7 cellular contexts compared by ENCODE assay signal in genomic region chr12:71756054-71756675, GRCh38. TPM values are rescaled to one million over a fixed set of nuclear protein-coding genes. Genes with fewer than 3 reads are reported as not detected.
A peak's percentile ranks its signal among the peaks of the same experiment; 100 is the strongest.
DNase-seq lines count a peak whose midpoint lies in the region; ATAC-seq and TF ChIP-seq lines count a peak whose summit lies in the region.

No MANE protein-coding gene starts in this region.

- H3K9me3 ChIP-seq in HUES48 (ENCODE audit: control insufficient read depth, insufficient read depth, low read length): no peaks in the 10 kb centered on the region
- no peaks in the 10 kb centered on the region for H3K9me3 ChIP-seq in iPS-20b (ENCODE audit: insufficient read depth, low read depth, low read length)
- H3K9me3 ChIP-seq in stomach: peaks cover 0 to 26% (median 11%) of the 10 kb centered on the region in 4 donors

- peak overlapping the region; percentile 75 for H3K4me3 ChIP-seq in HUES48 (ENCODE audit: low read depth, low read length)
- H3K4me3 ChIP-seq in iPS-20b (ENCODE audit: low read length): peak overlapping the region; percentile 92
- peak overlapping the region; percentile 64 to 75 (median 72) for H3K4me3 ChIP-seq in stomach

- no peak for ATAC-seq in GM18861 (IDR thresholded peaks at IDR 0.05; ENCODE audit: unreplicated experiment)

- 39 to 50% (median 41%) methylated on average over 5 of the region's 5 CpGs for WGBS in adipose tissue, 3 donors
- WGBS in stomach, 5 donors: 31 to 46% (median 36%) methylated on average over 5 of the region's 5 CpGs

- peaks cover 20% of the 10 kb centered on the region for H3K36me3 ChIP-seq in HUES48 (ENCODE audit: control insufficient read depth, insufficient read depth, low read length)
- H3K36me3 ChIP-seq in iPS-20b (ENCODE audit: insufficient read depth, low read depth, low read length): peaks cover 10% of the 10 kb centered on the region
- H3K36me3 ChIP-seq in stomach: peaks cover 0 to 33% (median 32%) of the 10 kb centered on the region in 4 donors

- peak overlapping the region; percentile 85; the same call in 1 of the 2 replicates for H3K9ac ChIP-seq in HUES48 (ENCODE audit: low read depth, low read length)
- peak overlapping the region; percentile 91; the same call in 1 of the 2 replicates for H3K9ac ChIP-seq in iPS-20b (ENCODE audit: low read depth, low read length)

- DNase-seq in stomach: no peak
- no peak for DNase-seq in hypothalamus (lab: John Stamatoyannopoulos, UW)
- no peak for DNase-seq in COR-L47 (lab: John Stamatoyannopoulos, UW)

- TF ChIP-seq POLR2A in stomach (IDR thresholded peaks at IDR 0.05): no peak

- peaks cover 22% of the 10 kb centered on the region for H3K4me1 ChIP-seq in HUES48 (ENCODE audit: control insufficient read depth, insufficient read depth, low read length)
- no peaks in the 10 kb centered on the region; the same call in 1 of the 2 replicates for H3K4me1 ChIP-seq in iPS-20b (ENCODE audit: insufficient read depth, low read length)
- peaks cover 17 to 41% (median 31%) of the 10 kb centered on the region in 4 donors for H3K4me1 ChIP-seq in stomach

- no peak for TF ChIP-seq EP300 in stomach (IDR thresholded peaks at IDR 0.05)

- H3K27me3 ChIP-seq in HUES48 (ENCODE audit: control insufficient read depth, insufficient read depth, low read length) (no peaks in the 10 kb centered on the region), iPS-20b (ENCODE audit: insufficient read depth, low read length) (no peaks in the 10 kb centered on the region), stomach (no peaks in the 10 kb centered on the region)

- intact Hi-C loops in stomach (cut with DNase I; ENCODE audit: low total_unique reads): no loop called here

- H3K27ac ChIP-seq in HUES48 (ENCODE audit: low read depth, low read length) (no peak overlapping the region), adipose tissue (ENCODE audit: low read depth, low read length) (peak overlapping the region; percentile 19), iPS-20b (ENCODE audit: low read length) (no peak overlapping the region), stomach (peak overlapping the region in 4 of 5 donors; percentile 93 to 96 (median 95))

- no peak for TF ChIP-seq CTCF in stomach (IDR thresholded peaks at IDR 0.05)

RNA-seq across cellular contexts. Expression of gene RAB21, which starts 1.5 kb away (rescaled TPM):
- 10 to 100 TPM in 2 of 3 donors, 1 to 10 TPM in 1; 8.6 to 40.5 (median 29.9) TPM for polyA plus RNA-seq in adipose tissue
- total RNA-seq in stomach: 10 to 100 TPM in 1 of 5 donors, 1 to 10 TPM in 4; 3.2 to 35.1 (median 6.4) TPM
- polyA plus RNA-seq in stomach: 10 to 100 TPM in 2 of 3 donors, 1 to 10 TPM in 1; 7.4 to 17.1 (median 16.9) TPM

Comparison
In these comparisons a context has a peak if more than half of its experiments do, and no peak if none do; other contexts are left out.
1. H3K27ac ChIP-seq: peak in adipose tissue (single experiment) and stomach (4 of 5); none in HUES48 (single experiment) and iPS-20b (single experiment).
2. Peak in every context shown above with its lines, with median percentiles within 50 percentile points of each other: H3K4me3 ChIP-seq.